8 cellular contexts compared by ENCODE assay signal in genomic region chr7:6871421-6872144, GRCh38. TPM values are rescaled to one million over a fixed set of nuclear protein-coding genes. Genes with fewer than 3 reads are reported as not detected.
DNase-seq lines count a peak whose midpoint lies in the region; FAIRE-seq and TF ChIP-seq lines count a peak whose summit lies in the region.
"Not testable (repeated sequence)": the region's sequence is repeated elsewhere in the genome, so short reads cannot be mapped to it uniquely, and the experiment has no call there.

No MANE protein-coding gene starts in this region.

- CTCF ChIA-PET in Calu3 (lab: Charles Lee) = interaction anchor here (0.6 to 1.4 kb wide), 4 partner anchors 14 to 983 kb away, joined by 3 to 7 read pairs (median 4); no protein-coding TSS in a partner anchor
- CTCF ChIA-PET in activated naive CD4-positive, alpha-beta T cell treated with anti-CD3 and anti-CD28 coated beads for 36 hours (lab: Charles Lee) = not testable (repeated sequence)

- peak overlapping the region; percentile 39 for H3K27ac Mint-ChIP-seq in Calu3 (ENCODE audit: unreplicated experiment)
- not testable (repeated sequence) for H3K27ac Mint-ChIP-seq in activated naive CD4-positive, alpha-beta T cell treated with anti-CD3 and anti-CD28 coated beads for 36 hours

- not testable (repeated sequence) for H3K4me1 ChIP-seq in thyroid gland

- TF ChIP-seq CTCF in Calu3 (IDR thresholded peaks at IDR 0.05; ENCODE audit: unreplicated experiment); bronchial epithelial cell (IDR thresholded peaks at IDR 0.05; ENCODE audit: insufficient read depth, low read length, severe bottlenecking); thyroid gland (IDR thresholded peaks at IDR 0.05): not testable (repeated sequence)

- not testable (repeated sequence) for BruUV-seq in Calu3 (replicated peaks; lab: Mats Ljungman, UMichigan)

- intact Hi-C loops in Calu3 (cut with micrococcal nuclease; ENCODE audit: unreplicated experiment) = loop anchor here (10.0 kb wide), 1 partner anchor 257 kb away; the partner anchor contains the start of gene ZNF853
- intact Hi-C loops in activated naive CD4-positive, alpha-beta T cell treated with anti-CD3 and anti-CD28 coated beads for 36 hours (cut with micrococcal nuclease) = loop anchor here (5.0 kb wide), 1 partner anchor 354 kb away; no protein-coding TSS in a partner anchor
- intact Hi-C loops in thyroid gland (cut with DNase I) = not testable (repeated sequence)

- not testable (repeated sequence) for H3K36me3 Mint-ChIP-seq in Calu3 (ENCODE audit: insufficient read depth, unreplicated experiment); activated naive CD4-positive, alpha-beta T cell treated with anti-CD3 and anti-CD28 coated beads for 36 hours (ENCODE audit: low read depth)

- peak; percentile 85 for DNase-seq in Calu3
- peak; percentile 2 for DNase-seq in NK-92 treated with Interleukin-12 subunit alpha and Interleukin-12 subunit beta, amount 100 ng/mL, for 24 hours (lab: John Stamatoyannopoulos, UW)
- DNase-seq in activated CD4-positive, alpha-beta T cell treated with anti-CD3 and anti-CD28 coated beads for 48 hours = peak; percentile 18
- DNase-seq in activated naive CD4-positive, alpha-beta T cell treated with anti-CD3 and anti-CD28 coated beads for 36 hours = peak; percentile 72
- DNase-seq in bronchial epithelial cell (ENCODE audit: low read depth) = peak; percentile 62
- DNase-seq in kidney tubule cell (ENCODE audit: low spot score) = peak; percentile 22
- peak; percentile 20 for DNase-seq in stimulated activated CD4-positive, alpha-beta T cell treated with anti-CD3 and anti-CD28 coated beads, Interleukin-15, amount 100 ng/mL, for 24 hours
- DNase-seq in thyroid gland = peak; percentile 36 to 71

- not testable (repeated sequence) for H3K4me3 ChIP-seq in bronchial epithelial cell (ENCODE audit: low read depth, low read length); thyroid gland (replicated peaks in 1 of 3)

- peaks cover 21% of the 10 kb centered on the region for H3K4me1 Mint-ChIP-seq in Calu3 (ENCODE audit: low read depth, unreplicated experiment)
- H3K4me1 Mint-ChIP-seq in activated naive CD4-positive, alpha-beta T cell treated with anti-CD3 and anti-CD28 coated beads for 36 hours (ENCODE audit: low read depth) = not testable (repeated sequence)

- FAIRE-seq in bronchial epithelial cell (lab: Jason Lieb, UNC) = not testable (repeated sequence)

- not testable (repeated sequence) for TF ChIP-seq POLR2A in thyroid gland (IDR thresholded peaks at IDR 0.05)

- H3K9me3 ChIP-seq in thyroid gland = not testable (repeated sequence)

- not testable (repeated sequence) for H3K27me3 ChIP-seq in bronchial epithelial cell (ENCODE audit: control insufficient read depth, insufficient read depth, low read length); thyroid gland

- WGBS in thyroid gland, 2 donors = 54 to 59% methylated on average over 17 of the region's 17 CpGs

- H3K36me3 ChIP-seq in bronchial epithelial cell (ENCODE audit: control insufficient read depth, insufficient read depth, low read length); thyroid gland: not testable (repeated sequence)

- H3K27me3 Mint-ChIP-seq in Calu3 (ENCODE audit: unreplicated experiment); activated naive CD4-positive, alpha-beta T cell treated with anti-CD3 and anti-CD28 coated beads for 36 hours (ENCODE audit: low read depth): not testable (repeated sequence)

- H3K27ac ChIP-seq in thyroid gland = not testable (repeated sequence)

- not testable (repeated sequence) for H3K9me3 Mint-ChIP-seq in Calu3 (ENCODE audit: low read depth, unreplicated experiment); activated naive CD4-positive, alpha-beta T cell treated with anti-CD3 and anti-CD28 coated beads for 36 hours

- peak overlapping the region; percentile 29 for H3K4me3 Mint-ChIP-seq in Calu3 (ENCODE audit: low read depth, unreplicated experiment)
- not testable (repeated sequence) for H3K4me3 Mint-ChIP-seq in activated naive CD4-positive, alpha-beta T cell treated with anti-CD3 and anti-CD28 coated beads for 36 hours

RNA-seq across cellular contexts. Expression of gene CCZ1B, which starts 45.5 kb away (rescaled TPM):
- total RNA-seq in Calu3 (2022) (108 and 111 TPM in 2 replicates), bronchial epithelial cell (57.7 and 84.0 TPM in 2 replicates), thyroid gland (10 to 100 TPM; 26.1 to 54.4 (median 40.8) TPM)
- total RNA-seq in activated naive CD4-positive, alpha-beta T cell treated with anti-CD3 and anti-CD28 coated beads for 36 hours = 10 to 100 TPM; 66.1 to 68.6 TPM

Comparison
In these comparisons a context has a peak if more than half of its experiments do, and no peak if none do; other contexts are left out.
1. DNase-seq: peak in every context shown above with its lines; median percentile 85 in Calu3; 72 in activated naive CD4-positive, alpha-beta T cell treated with anti-CD3 and anti-CD28 coated beads for 36 hours; 62 in bronchial epithelial cell; 54 in thyroid gland; 22 in kidney tubule cell; 20 in stimulated activated CD4-positive, alpha-beta T cell treated with anti-CD3 and anti-CD28 coated beads, Interleukin-15, amount 100 ng/mL, for 24 hours; 18 in activated CD4-positive, alpha-beta T cell treated with anti-CD3 and anti-CD28 coated beads for 48 hours; 2 in NK-92 treated with Interleukin-12 subunit alpha and Interleukin-12 subunit beta, amount 100 ng/mL, for 24 hours.